11 cellular contexts compared by ENCODE assay signal in genomic region chr6:26445934-26446667, GRCh38. TPM values are rescaled to one million over a fixed set of nuclear protein-coding genes. Genes with fewer than 3 reads are reported as not detected.
DNase-seq lines count a peak whose midpoint lies in the region; ATAC-seq, FAIRE-seq and TF ChIP-seq lines count a peak whose summit lies in the region.
"Had no signal": no experiment of that assay in that cellular context is flagged by ENCODE, and none has a peak within 500 bp of the region (broad histone marks: within the 10 kb centered on the region; RNA-seq: fewer than 3 reads in every experiment).

No MANE protein-coding gene starts in this region.

- no peak for TF ChIP-seq EP300 in K562 (IDR thresholded peaks at IDR 0.05; ENCODE audit: low read length)

- H3K4me3 Mint-ChIP-seq in IgD-negative memory B cell (peak overlapping the region in 3 of 4 donors; percentile 58 to 78 (median 61)), mesothelial cell of epicardium (no peak overlapping the region)

- no peak overlapping the region; a peak in 1 of 4 replicates for H3K9ac ChIP-seq in K562 (ENCODE audit: insufficient read depth in 1 of 2, low read depth in 2 of 2, low read length in 2 of 2)

- H3K79me2 ChIP-seq in K562 (ENCODE audit: control insufficient read depth, insufficient read depth, low read length) = no peaks in the 10 kb centered on the region

- no peak overlapping the region for H3K4me2 ChIP-seq in K562 (ENCODE audit: insufficient read depth, low read length)

- peaks cover 8% of the 10 kb centered on the region for H3K36me3 Mint-ChIP-seq in IgD-negative memory B cell
- H3K36me3 Mint-ChIP-seq in mesothelial cell of epicardium = peaks cover 10% of the 10 kb centered on the region

- H3K27me3 Mint-ChIP-seq in IgD-negative memory B cell (no peaks in the 10 kb centered on the region), mesothelial cell of epicardium (ENCODE audit: low read depth) (peaks cover 17% of the 10 kb centered on the region)

- FAIRE-seq in K562 (lab: Jason Lieb, UNC) = no peak
- FAIRE-seq: G401.6 had no signal

- POLR2A ChIA-PET in K562 (lab: Yijun Ruan, JAX) = interaction anchor here (1.6 to 2.6 kb wide), 2 partner anchors 10 kb away, joined by 5 to 21 read pairs; no protein-coding TSS in a partner anchor

- H3K9me3 Mint-ChIP-seq in IgD-negative memory B cell = no peaks in the 10 kb centered on the region
- no peaks in the 10 kb centered on the region for H3K9me3 Mint-ChIP-seq in mesothelial cell of epicardium

- no peaks in the 10 kb centered on the region for H3K27me3 ChIP-seq in K562 (ENCODE audit: control insufficient read depth in 2 of 2, insufficient read depth in 2 of 2, low read length in 2 of 2)

- no peak overlapping the region for H3K27ac ChIP-seq in K562 (ENCODE audit: extremely low read depth, low read depth, low read length)

- peak overlapping the region; percentile 11; the same call in 1 of the 2 replicates for H2AFZ ChIP-seq in K562 (ENCODE audit: low read depth, low read length)

- H3K4me1 ChIP-seq in K562 (replicated peaks in 1 of 2; ENCODE audit: control insufficient read depth in 2 of 2, insufficient read depth in 2 of 2, low read length in 2 of 2) = 0 out of 5 replicates have a peak, but pooled peaks cover 0 to 3% of the 10 kb centered on the region in 2 experiments

- TF ChIP-seq RAD21 in K562 (CRISPR knock-in tag; conservative IDR thresholded peaks at IDR 0.05 in 1 of 2, IDR thresholded peaks at IDR 0.05 in 1 of 2) = no peak

- CTCF ChIA-PET in K562 (lab: Yijun Ruan, JAX; ENCODE audit: low intra/inter-chr PET ratio) = no interaction called here

- no peaks in the 10 kb centered on the region for H3K36me3 ChIP-seq in K562 (ENCODE audit: control insufficient read depth, insufficient read depth, low read length)

- intact Hi-C loops in K562 (cut with micrococcal nuclease) = no loop called here

- H3K27ac Mint-ChIP-seq in IgD-negative memory B cell (peak overlapping the region in 2 of 3 donors; percentile 73 to 80), mesothelial cell of epicardium (no peak overlapping the region)

- peak; percentile 92 for DNase-seq in GM12865 (ENCODE audit: low read depth)
- DNase-seq in K562 (ENCODE audit: extremely low read depth in 1 of 4, low spot score in 3 of 4) = no peak
- DNase-seq in NCI-H1694 treated with DMSO at 0.1 percent for 48 hours (lab: John Stamatoyannopoulos, UW) = no peak
- DNase-seq in mesothelial cell of epicardium (ENCODE audit: low spot score in 2 of 2, unreplicated experiment in 2 of 2) = no peak
- DNase-seq in NCI-H1436 (lab: John Stamatoyannopoulos, UW) = no peak
- DNase-seq: effector CD8-positive, alpha-beta T cell had no signal

- TF ChIP-seq POLR2A in K562 (conservative IDR thresholded peaks at IDR 0.05) = no peak

- WGBS in K562 (ENCODE audit: insufficient coverage, low coverage, missing lambda C conversion rate) = 26% methylated on average over 5 of the region's 5 CpGs

- ATAC-seq in GM21390 (IDR thresholded peaks at IDR 0.05; ENCODE audit: unreplicated experiment) (peak; percentile 65), K562 (peak; percentile 32; the same call in 2 of the 3 replicates), esophagus mucosa (no peak)

- in situ Hi-C loops in K562 (cut with MboI) = no loop called here

- no peak for TF ChIP-seq CTCF in GM12865 (IDR thresholded peaks at IDR 0.05; ENCODE audit: insufficient read depth, low read depth, low read length, missing control alignments)
- TF ChIP-seq CTCF in K562 (IDR thresholded peaks at IDR 0.05 in 2 of 3, conservative IDR thresholded peaks at IDR 0.05 in 1 of 3; ENCODE audit: insufficient read depth in 2 of 3, low read depth in 1 of 3, low read length in 3 of 3) = no peak
- no peak for TF ChIP-seq CTCF in mesothelial cell of epicardium (IDR thresholded peaks at IDR 0.05; ENCODE audit: unreplicated experiment)

- H3K9me3 ChIP-seq in K562 (replicated peaks; ENCODE audit: control insufficient read depth, insufficient read depth, low read depth, low read length) = no peaks in the 10 kb centered on the region

- no peaks in the 10 kb centered on the region for H4K20me1 ChIP-seq in K562 (replicated peaks; ENCODE audit: control insufficient read depth, insufficient read depth, low read length)

- H3K4me3 ChIP-seq in GM12865 (ENCODE audit: low read depth, low read length) = no peak overlapping the region
- no peak overlapping the region for H3K4me3 ChIP-seq in K562
- H3K4me3 ChIP-seq: lung had no signal

- H3K9me1 ChIP-seq in K562 (ENCODE audit: control insufficient read depth, insufficient read depth, low read length) = no peaks in the 10 kb centered on the region

- BruUV-seq in K562 (replicated peaks; lab: Mats Ljungman, UMichigan) = no TSS peak

- H3K4me1 Mint-ChIP-seq in IgD-negative memory B cell (peaks cover 34 to 43% (median 41%) of the 10 kb centered on the region in 3 donors), mesothelial cell of epicardium (peaks cover 12% of the 10 kb centered on the region)

RNA-seq across cellular contexts. Expression of gene BTN3A3, which starts 5.8 kb away (rescaled TPM):
- polyA plus RNA-seq in IgD-negative memory B cell (36.3 TPM), K562 (2011; rRNA removed) (3.5 and 7.6 TPM in 2 replicates), K562 (2014; fragmentation: Illumina TruSeq; extraction: Trizol) (0.71 and 1.00 TPM in 2 replicates), K562 (2014; fragmentation: Nextera tagmentation; extraction: Ambion mirVana) (under 1 TPM; 0.21 to 0.41 TPM), K562 (2014; rRNA removed) (1.1 and 1.3 TPM in 2 replicates)
- 19.6 and 24.0 TPM in 2 replicates for total RNA-seq in K562 (2011; cell fraction: chromatin; rRNA removed; ENCODE audit: low replicate concordance)
- total RNA-seq in K562 (2011; cell fraction: nucleolus; rRNA removed) = 4.6 and 4.8 TPM in 2 replicates
- total RNA-seq in K562 (2011; cell fraction: nucleoplasm; rRNA removed) = 16.4 and 24.1 TPM in 2 replicates
- total RNA-seq in K562 (2014; rRNA removed) (0.45 and 1.0 TPM in 2 replicates), K562 (2014; rRNA removed; fragmentation: Illumina TruSeq; extraction: Trizol) (1.2 and 1.4 TPM in 2 replicates), K562 (2015; rRNA removed; fragmentation: Illumina TruSeq; extraction: Trizol) (0.98 and 1.3 TPM in 2 replicates), K562 (2021) (1.4 and 1.5 TPM in 2 replicates), mesothelial cell of epicardium (15.4 to 17.2 TPM (median 16.3 TPM) in 3 replicates), esophagus mucosa (4.2 TPM)
- 0.51 and 1.6 TPM in 2 replicates for polyA plus RNA-seq in K562 (2011; cell fraction: cytosol; rRNA removed)
- polyA plus RNA-seq in K562 (2011; cell fraction: nucleus; rRNA removed) = 24.8 and 44.0 TPM in 2 replicates
- 1.1 and 3.0 TPM in 2 replicates for polyA plus RNA-seq in K562 (2012)
- polyA minus RNA-seq in K562 (2011; rRNA and poly(A)+ RNA removed) = 5.6 and 15.4 TPM in 2 replicates
- polyA minus RNA-seq in K562 (2011; cell fraction: cytosol; rRNA and poly(A)+ RNA removed) = 0.19 and 0.82 TPM in 2 replicates
- 3.4 and 18.0 TPM in 2 replicates for polyA minus RNA-seq in K562 (2011; cell fraction: nucleus; rRNA and poly(A)+ RNA removed)

RNA-seq across cellular contexts. Expression of gene BTN2A1, which starts 11.7 kb away (rescaled TPM):
- polyA plus RNA-seq in IgD-negative memory B cell (16.9 TPM), K562 (2011; rRNA removed) (18.9 and 23.2 TPM in 2 replicates), K562 (2014; fragmentation: Illumina TruSeq; extraction: Trizol) (19.4 and 22.1 TPM in 2 replicates), K562 (2014; fragmentation: Nextera tagmentation; extraction: Ambion mirVana) (10 to 100 TPM in 1 of 2 experiments, 1 to 10 TPM in 1; 7.0 to 16.4 TPM), K562 (2014; rRNA removed) (18.0 and 21.7 TPM in 2 replicates)
- total RNA-seq in K562 (2011; cell fraction: chromatin; rRNA removed; ENCODE audit: low replicate concordance) = 41.4 and 45.8 TPM in 2 replicates
- 30.1 and 32.4 TPM in 2 replicates for total RNA-seq in K562 (2011; cell fraction: nucleolus; rRNA removed)
- 28.4 and 29.5 TPM in 2 replicates for total RNA-seq in K562 (2011; cell fraction: nucleoplasm; rRNA removed)
- total RNA-seq in K562 (2014; rRNA removed) (6.7 and 6.8 TPM in 2 replicates), K562 (2014; rRNA removed; fragmentation: Illumina TruSeq; extraction: Trizol) (17.2 and 17.6 TPM in 2 replicates), K562 (2015; rRNA removed; fragmentation: Illumina TruSeq; extraction: Trizol) (15.9 and 16.2 TPM in 2 replicates), K562 (2021) (13.0 and 13.5 TPM in 2 replicates), mesothelial cell of epicardium (27.2 to 30.5 TPM (median 29.2 TPM) in 3 replicates), esophagus mucosa (8.1 TPM)
- polyA plus RNA-seq in K562 (2011; cell fraction: cytosol; rRNA removed) = 13.3 and 16.1 TPM in 2 replicates
- polyA plus RNA-seq in K562 (2011; cell fraction: nucleus; rRNA removed) = 33.9 and 39.5 TPM in 2 replicates
- polyA plus RNA-seq in K562 (2012) = 12.6 and 22.3 TPM in 2 replicates
- 22.7 and 32.0 TPM in 2 replicates for polyA minus RNA-seq in K562 (2011; rRNA and poly(A)+ RNA removed)
- polyA minus RNA-seq in K562 (2011; cell fraction: cytosol; rRNA and poly(A)+ RNA removed) = 6.4 and 8.2 TPM in 2 replicates
- 11.0 and 19.7 TPM in 2 replicates for polyA minus RNA-seq in K562 (2011; cell fraction: nucleus; rRNA and poly(A)+ RNA removed)

RNA-seq across cellular contexts. Expression of gene BTN3A1, which starts 44.0 kb away (rescaled TPM):
- polyA plus RNA-seq in IgD-negative memory B cell (38.6 TPM), K562 (2011; rRNA removed) (8.5 and 11.2 TPM in 2 replicates), K562 (2014; fragmentation: Illumina TruSeq; extraction: Trizol) (4.2 and 4.7 TPM in 2 replicates), K562 (2014; fragmentation: Nextera tagmentation; extraction: Ambion mirVana) (1 to 10 TPM in 1 of 2 experiments, under 1 TPM in 1; 0.84 to 2.5 TPM), K562 (2014; rRNA removed) (4.0 and 4.1 TPM in 2 replicates)
- 27.1 and 31.9 TPM in 2 replicates for total RNA-seq in K562 (2011; cell fraction: chromatin; rRNA removed; ENCODE audit: low replicate concordance)
- total RNA-seq in K562 (2011; cell fraction: nucleolus; rRNA removed) = 9.3 and 13.9 TPM in 2 replicates
- total RNA-seq in K562 (2011; cell fraction: nucleoplasm; rRNA removed) = 16.0 and 21.1 TPM in 2 replicates
- total RNA-seq in K562 (2014; rRNA removed) (2.8 and 3.6 TPM in 2 replicates), K562 (2014; rRNA removed; fragmentation: Illumina TruSeq; extraction: Trizol) (4.3 and 4.7 TPM in 2 replicates), K562 (2015; rRNA removed; fragmentation: Illumina TruSeq; extraction: Trizol) (3.4 and 3.7 TPM in 2 replicates), K562 (2021) (3.9 and 4.2 TPM in 2 replicates), mesothelial cell of epicardium (37.2 to 39.8 TPM (median 39.0 TPM) in 3 replicates), esophagus mucosa (6.2 TPM)
- polyA plus RNA-seq in K562 (2011; cell fraction: cytosol; rRNA removed) = 2.8 and 4.4 TPM in 2 replicates
- polyA plus RNA-seq in K562 (2011; cell fraction: nucleus; rRNA removed) = 26.6 and 31.8 TPM in 2 replicates
- polyA plus RNA-seq in K562 (2012) = 3.9 and 10.6 TPM in 2 replicates
- polyA minus RNA-seq in K562 (2011; rRNA and poly(A)+ RNA removed) = 9.1 and 10.0 TPM in 2 replicates
- 1.5 and 3.4 TPM in 2 replicates for polyA minus RNA-seq in K562 (2011; cell fraction: cytosol; rRNA and poly(A)+ RNA removed)
- polyA minus RNA-seq in K562 (2011; cell fraction: nucleus; rRNA and poly(A)+ RNA removed) = 6.9 and 12.1 TPM in 2 replicates

RNA-seq across cellular contexts. Expression of gene BTN1A1, which starts 54.0 kb away (rescaled TPM):
- 3.7 TPM for polyA plus RNA-seq in IgD-negative memory B cell
- total RNA-seq in K562 (2011; cell fraction: chromatin; rRNA removed; ENCODE audit: low replicate concordance) = not detected in 2 replicates
- not detected in 2 replicates for total RNA-seq in K562 (2011; cell fraction: nucleolus; rRNA removed)
- total RNA-seq in K562 (2011; cell fraction: nucleoplasm; rRNA removed) = not detected in 2 replicates
- total RNA-seq in K562 (2014; rRNA removed) = 0.09 TPM in 1 of 2 replicates, not detected in the other
- 0.15 TPM in 1 of 2 replicates, not detected in the other for total RNA-seq in K562 (2014; rRNA removed; fragmentation: Illumina TruSeq; extraction: Trizol)
- total RNA-seq in K562 (2015; rRNA removed; fragmentation: Illumina TruSeq; extraction: Trizol) = not detected in 2 replicates
- total RNA-seq in K562 (2021) = 0.09 TPM in 1 of 2 replicates, not detected in the other
- 0.04 TPM in 2 replicates for polyA plus RNA-seq in K562 (2011; rRNA removed)
- polyA plus RNA-seq in K562 (2011; cell fraction: cytosol; rRNA removed) = 0.01 TPM in 1 of 2 replicates, not detected in the other
- polyA plus RNA-seq in K562 (2011; cell fraction: nucleus; rRNA removed) = not detected in 2 replicates
- 0.04 and 0.05 TPM in 2 replicates for polyA plus RNA-seq in K562 (2012)
- 0.06 TPM in 1 of 2 replicates, not detected in the other for polyA plus RNA-seq in K562 (2014; fragmentation: Illumina TruSeq; extraction: Trizol)
- polyA plus RNA-seq in K562 (2014; fragmentation: Nextera tagmentation; extraction: Ambion mirVana) = under 1 TPM in 1 of 2 experiments, not detected in 1; 0.01 TPM
- polyA plus RNA-seq in K562 (2014; rRNA removed) = not detected in 2 replicates
- polyA minus RNA-seq in K562 (2011; rRNA and poly(A)+ RNA removed) = not detected in 2 replicates
- polyA minus RNA-seq in K562 (2011; cell fraction: cytosol; rRNA and poly(A)+ RNA removed) = not detected in 2 replicates
- not detected in 2 replicates for polyA minus RNA-seq in K562 (2011; cell fraction: nucleus; rRNA and poly(A)+ RNA removed)
- 0.09 to 0.11 TPM in 2 of 3 replicates, not detected in the other for total RNA-seq in mesothelial cell of epicardium
- not detected for total RNA-seq in esophagus mucosa
